Comparison of ENCODE assay signal across 14 cellular contexts in the genomic region with DNA sequence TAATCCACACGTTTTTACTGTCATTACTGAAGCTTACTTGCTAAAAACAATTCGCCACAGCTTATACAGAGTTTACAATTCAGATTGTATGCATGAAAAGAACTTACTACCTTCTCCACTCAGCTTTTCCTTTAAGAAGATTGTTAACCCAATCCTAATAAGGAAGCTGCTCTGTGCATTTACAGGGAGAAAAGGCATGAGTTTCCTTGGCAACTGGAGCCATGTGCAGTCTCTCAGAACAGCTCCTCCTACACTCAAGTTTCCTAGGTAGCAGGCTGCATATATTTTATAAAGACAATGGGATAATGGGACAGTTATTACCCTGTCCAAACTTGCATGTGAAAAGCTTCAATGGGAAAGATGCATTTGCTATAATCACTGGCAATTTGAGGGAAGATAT.
DNase-seq lines count a peak whose midpoint lies in the region; ATAC-seq and TF ChIP-seq lines count a peak whose summit lies in the region.
"Had no signal": no experiment of that assay in that cellular context is flagged by ENCODE, and none has a peak within 500 bp of the region (broad histone marks: within the 10 kb centered on the region; RNA-seq: fewer than 3 reads in every experiment).

No MANE protein-coding gene starts in this region.

- no peaks in the 10 kb centered on the region for H3K9me3 Mint-ChIP-seq in brain

- no peaks in the 10 kb centered on the region for H3K9me3 ChIP-seq in HAP-1
- no peaks in the 10 kb centered on the region for H3K9me3 ChIP-seq in neural cell (ENCODE audit: low read length)
- H3K9me3 ChIP-seq in OCI-LY7 (ENCODE audit: low read length) = no peaks in the 10 kb centered on the region
- H3K9me3 ChIP-seq: tibial nerve had no signal

- H3K36me3 ChIP-seq in HAP-1 (replicated peaks) (no peaks in the 10 kb centered on the region), neural cell (ENCODE audit: insufficient read depth, low read length) (no peaks in the 10 kb centered on the region), OCI-LY7 (ENCODE audit: insufficient read depth, low read length) (no peaks in the 10 kb centered on the region)
- H3K36me3 ChIP-seq: tibial nerve had no signal

- peak in 1 of 2 experiments; percentile 29 for TF ChIP-seq CTCF in brain (conservative IDR thresholded peaks at IDR 0.05)
- peak; percentile 48 for TF ChIP-seq CTCF in neural cell (IDR thresholded peaks at IDR 0.05; ENCODE audit: poor library complexity, severe bottlenecking)
- TF ChIP-seq CTCF in OCI-LY7 (conservative IDR thresholded peaks at IDR 0.05; ENCODE audit: low read length) = no peak

- no TSS peak for BruUV-seq in OCI-LY7 (replicated peaks; lab: Mats Ljungman, UMichigan)

- TF ChIP-seq EP300 in neural cell (conservative IDR thresholded peaks at IDR 0.05; ENCODE audit: poor library complexity, severe bottlenecking) = peak; percentile 59

- peak overlapping the region; percentile 43 for H3K9ac ChIP-seq in neural cell (ENCODE audit: low read length)

- H3K4me1 Mint-ChIP-seq in brain = peaks cover 41% of the 10 kb centered on the region

- H3K27me3 Mint-ChIP-seq in brain = peaks cover 3% of the 10 kb centered on the region

- H3K4me2 ChIP-seq in neural cell (ENCODE audit: low read length) (peak overlapping the region; percentile 70), OCI-LY7 (ENCODE audit: low read length) (no peak overlapping the region)

- ATAC-seq in GM18868 (IDR thresholded peaks at IDR 0.05; ENCODE audit: unreplicated experiment) (no peak), HG02623 (IDR thresholded peaks at IDR 0.05; ENCODE audit: unreplicated experiment) (no peak)
- ATAC-seq: GM12878, HCT116 had no signal

- H3K27ac Mint-ChIP-seq in brain = peak overlapping the region in 4 of 5 experiments; percentile 18 to 70 (median 56)

- TF ChIP-seq RAD21 in neural cell (conservative IDR thresholded peaks at IDR 0.05) = no peak

- peak overlapping the region; percentile 89 for H3K27ac ChIP-seq in neural cell (ENCODE audit: low read length)
- no peak overlapping the region for H3K27ac ChIP-seq in OCI-LY7 (ENCODE audit: low read depth, low read length, poor library complexity, severe bottlenecking)
- H3K27ac ChIP-seq: epithelial cell of prostate, tibial nerve had no signal

- intact Hi-C loops in OCI-LY7 (cut with micrococcal nuclease; ENCODE audit: unreplicated experiment) = no loop called here

- H3K4me1 ChIP-seq in HAP-1 = peaks cover 4% of the 10 kb centered on the region
- no peaks in the 10 kb centered on the region for H3K4me1 ChIP-seq in OCI-LY7 (ENCODE audit: insufficient read depth, low read length, poor library complexity, severe bottlenecking)
- H3K4me1 ChIP-seq: tibial nerve had no signal

- no peaks in the 10 kb centered on the region for H3K79me2 ChIP-seq in neural cell (replicated peaks; ENCODE audit: insufficient read depth, low read length)
- H3K79me2 ChIP-seq in OCI-LY7 (ENCODE audit: insufficient read depth, low read depth, low read length) = no peaks in the 10 kb centered on the region

- CTCF ChIA-PET in OCI-LY7 (lab: Charles Lee; ENCODE audit: unreplicated experiment) = no interaction called here

- in situ Hi-C loops in HAP-1 (cut with MboI; ENCODE audit: low sequenced_read_pairs) = no loop called here

- H3K27me3 ChIP-seq in HAP-1 (ENCODE audit: low read depth) (no peaks in the 10 kb centered on the region), neural cell (ENCODE audit: insufficient read depth, low read depth, low read length) (no peaks in the 10 kb centered on the region)
- H3K27me3 ChIP-seq: tibial nerve had no signal

- H4K20me1 ChIP-seq in neural cell (ENCODE audit: insufficient read depth) = no peaks in the 10 kb centered on the region
- H4K20me1 ChIP-seq in OCI-LY7 (ENCODE audit: insufficient read depth, low read length) = no peaks in the 10 kb centered on the region

- no peaks in the 10 kb centered on the region for H3K9me2 ChIP-seq in neural cell (ENCODE audit: insufficient read depth, low read length)
- no peaks in the 10 kb centered on the region for H3K9me2 ChIP-seq in OCI-LY7 (ENCODE audit: insufficient read depth, low read length)

- H3F3A ChIP-seq in neural cell (ENCODE audit: insufficient read depth, low read length, poor library complexity, severe bottlenecking) = no peaks in the 10 kb centered on the region

- DNase-seq in HAP-1 (ENCODE audit: low spot score in 2 of 2) (peak; percentile 56 to 78), NCI-H146 (lab: John Stamatoyannopoulos, UW) (peak; percentile 89), OCI-LY7 (ENCODE audit: low spot score) (no peak), SHP77 treated with DMSO at 0.1 percent for 48 hours (lab: John Stamatoyannopoulos, UW) (no peak)
- DNase-seq: activated CD4-positive, CD25-positive, alpha-beta regulatory T cell treated with anti-CD3 and anti-CD28 coated beads, Interleukin-2, amount 50 U/mL, for 72 hours; NK-92 treated with Interleukin-12 subunit alpha and Interleukin-12 subunit beta, amount 100 ng/mL, for 24 hours had no signal

- H3K4me3 Mint-ChIP-seq in brain = peak overlapping the region in 1 of 5 experiments; percentile 37

- no peaks in the 10 kb centered on the region for H3K36me3 Mint-ChIP-seq in brain

- no peak overlapping the region for H2AFZ ChIP-seq in neural cell (ENCODE audit: low read depth, low read length)
- no peak overlapping the region for H2AFZ ChIP-seq in OCI-LY7 (ENCODE audit: low read length)

- POLR2A ChIA-PET in OCI-LY7 (lab: Charles Lee) = interaction anchor here (0.7 to 1.4 kb wide), 4 partner anchors 10 to 1422 kb away, joined by 3 to 4 read pairs (median 3); no protein-coding TSS in a partner anchor

- H3K4me3 ChIP-seq in HAP-1 (no peak overlapping the region), neural cell (ENCODE audit: low read length) (peak overlapping the region; percentile 40), OCI-LY7 (ENCODE audit: low read depth, low read length, poor library complexity, severe bottlenecking) (no peak overlapping the region)
- H3K4me3 ChIP-seq: GM12878, tibial nerve had no signal

TF ChIP-seq in neural cell, 6 proteins besides CTCF, POLR2A, EP300 and RAD21:
- TF ChIP-seq POLR2AphosphoS5 (IDR thresholded peaks at IDR 0.05) (no peak), SMC3 (conservative IDR thresholded peaks at IDR 0.05; ENCODE audit: poor library complexity) (no peak), MXI1 (conservative IDR thresholded peaks at IDR 0.05; ENCODE audit: poor library complexity, severe bottlenecking) (peak; percentile 75), TAF1 (IDR thresholded peaks at IDR 0.05; ENCODE audit: low read depth) (no peak)
- TF ChIP-seq, protein P1, sequence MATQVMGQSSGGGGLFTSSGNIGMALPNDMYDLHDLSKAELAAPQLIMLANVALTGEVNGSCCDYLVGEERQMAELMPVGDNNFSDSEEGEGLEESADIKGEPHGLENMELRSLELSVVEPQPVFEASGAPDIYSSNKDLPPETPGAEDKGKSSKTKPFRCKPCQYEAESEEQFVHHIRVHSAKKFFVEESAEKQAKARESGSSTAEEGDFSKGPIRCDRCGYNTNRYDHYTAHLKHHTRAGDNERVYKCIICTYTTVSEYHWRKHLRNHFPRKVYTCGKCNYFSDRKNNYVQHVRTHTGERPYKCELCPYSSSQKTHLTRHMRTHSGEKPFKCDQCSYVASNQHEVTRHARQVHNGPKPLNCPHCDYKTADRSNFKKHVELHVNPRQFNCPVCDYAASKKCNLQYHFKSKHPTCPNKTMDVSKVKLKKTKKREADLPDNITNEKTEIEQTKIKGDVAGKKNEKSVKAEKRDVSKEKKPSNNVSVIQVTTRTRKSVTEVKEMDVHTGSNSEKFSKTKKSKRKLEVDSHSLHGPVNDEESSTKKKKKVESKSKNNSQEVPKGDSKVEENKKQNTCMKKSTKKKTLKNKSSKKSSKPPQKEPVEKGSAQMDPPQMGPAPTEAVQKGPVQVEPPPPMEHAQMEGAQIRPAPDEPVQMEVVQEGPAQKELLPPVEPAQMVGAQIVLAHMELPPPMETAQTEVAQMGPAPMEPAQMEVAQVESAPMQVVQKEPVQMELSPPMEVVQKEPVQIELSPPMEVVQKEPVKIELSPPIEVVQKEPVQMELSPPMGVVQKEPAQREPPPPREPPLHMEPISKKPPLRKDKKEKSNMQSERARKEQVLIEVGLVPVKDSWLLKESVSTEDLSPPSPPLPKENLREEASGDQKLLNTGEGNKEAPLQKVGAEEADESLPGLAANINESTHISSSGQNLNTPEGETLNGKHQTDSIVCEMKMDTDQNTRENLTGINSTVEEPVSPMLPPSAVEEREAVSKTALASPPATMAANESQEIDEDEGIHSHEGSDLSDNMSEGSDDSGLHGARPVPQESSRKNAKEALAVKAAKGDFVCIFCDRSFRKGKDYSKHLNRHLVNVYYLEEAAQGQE (IDR thresholded peaks at IDR 0.05; ENCODE audit: borderline replicate concordance) = peak; percentile 84

Comparison
In these comparisons a context has a peak if more than half of its experiments do, and no peak if none do; other contexts are left out.
1. DNase-seq: peak in HAP-1 (2 of 2) and NCI-H146 (single experiment); none in OCI-LY7 (single experiment) and SHP77 treated with DMSO at 0.1 percent for 48 hours (single experiment).